ENCODE assay signal across 14 cellular contexts in the genomic region with DNA sequence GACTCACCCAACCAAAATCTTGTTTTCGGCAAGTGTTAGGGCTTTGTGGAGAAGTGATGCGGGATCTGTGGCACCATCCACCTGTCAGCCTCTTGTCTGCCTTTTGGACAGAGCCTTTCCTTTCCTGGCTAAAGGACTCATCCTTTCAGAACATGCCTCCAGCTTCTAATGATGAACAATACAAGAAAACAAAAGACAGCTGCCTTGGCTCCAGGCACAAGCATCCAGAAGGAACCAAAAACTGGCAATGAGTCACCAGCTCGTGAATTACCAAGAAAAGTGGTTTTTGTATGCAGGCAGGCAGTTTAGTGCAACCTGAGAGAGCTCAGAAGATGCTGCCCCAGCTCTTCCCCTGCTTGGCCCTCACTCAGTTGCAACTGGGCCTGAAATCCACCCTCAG.
DNase-seq lines count a peak whose midpoint lies in the region; ATAC-seq and TF ChIP-seq lines count a peak whose summit lies in the region.
"Had no signal": no experiment of that assay in that cellular context is flagged by ENCODE, and none has a peak within 500 bp of the region (broad histone marks: within the 10 kb centered on the region; RNA-seq: fewer than 3 reads in every experiment).

No MANE protein-coding gene starts in this region.

- H2AFZ ChIP-seq in SK-N-SH (ENCODE audit: low read depth), result 0 out of 2 replicates have a peak overlapping the region, but pooled peaks have one; percentile 5

- WGBS in SK-N-SH (ENCODE audit: low lambda C conversion rate), result 66% methylated on average over 3 of the region's 3 CpGs

- H4K20me1 ChIP-seq in SK-N-SH (ENCODE audit: insufficient read depth), result no peaks in the 10 kb centered on the region

- no peaks in the 10 kb centered on the region for H3F3A ChIP-seq in SK-N-SH (replicated peaks; ENCODE audit: insufficient read depth)

- no peaks in the 10 kb centered on the region for H3K9me2 ChIP-seq in SK-N-SH

- no peak for TF ChIP-seq POLR2A in vagina (IDR thresholded peaks at IDR 0.05)

- H3K9ac ChIP-seq in SK-N-SH, result no peak overlapping the region

- H3K4me1 ChIP-seq in SK-N-SH (ENCODE audit: control insufficient read depth in 1 of 2, insufficient read depth in 2 of 2, low read depth in 1 of 2, low read length in 1 of 2) (peaks cover 0 to 3% of the 10 kb centered on the region in 2 experiments; a peak in 1 of 4 replicates), vagina (no peaks in the 10 kb centered on the region)
- H3K4me1 ChIP-seq: ascending aorta had no signal

- CTCF ChIA-PET in SK-N-SH (lab: Yijun Ruan, JAX), result interaction anchor here (0.9 to 2.3 kb wide), 2 partner anchors 12 to 192 kb away, joined by 3 to 10 read pairs; no protein-coding TSS in a partner anchor

- no peak overlapping the region for H3K27ac ChIP-seq in SK-N-SH (ENCODE audit: low read depth in 2 of 2, low read length in 1 of 2)
- peak overlapping the region; percentile 5 for H3K27ac ChIP-seq in vagina
- H3K27ac ChIP-seq: ascending aorta, ovary had no signal

- TF ChIP-seq RAD21 in SK-N-SH (IDR thresholded peaks at IDR 0.05; ENCODE audit: low read length), result no peak

- no peak for TF ChIP-seq EP300 in SK-N-SH (IDR thresholded peaks at IDR 0.05; ENCODE audit: borderline replicate concordance in 1 of 2, low read depth in 1 of 2, low read length in 1 of 2)

- no peak for TF ChIP-seq CTCF in SK-N-SH (IDR thresholded peaks at IDR 0.05)
- TF ChIP-seq CTCF in vagina (IDR thresholded peaks at IDR 0.05), result no peak

- ATAC-seq in HG02571 (IDR thresholded peaks at IDR 0.05; ENCODE audit: unreplicated experiment) (no peak), HG02642 (IDR thresholded peaks at IDR 0.05; ENCODE audit: poor library complexity, unreplicated experiment) (no peak), GM19452 (IDR thresholded peaks at IDR 0.05; ENCODE audit: unreplicated experiment) (no peak)
- ATAC-seq: CD8-positive, alpha-beta T cell; left lobe of liver had no signal

- H3K4me3 ChIP-seq in SK-N-SH (ENCODE audit: low read depth in 2 of 2, low read length in 1 of 2), result no peak overlapping the region
- no peak overlapping the region for H3K4me3 ChIP-seq in vagina
- H3K4me3 ChIP-seq: ascending aorta, ovary had no signal

- intact Hi-C loops in vagina (cut with DNase I), result no loop called here

- no peak overlapping the region for H3K4me2 ChIP-seq in SK-N-SH

- DNase-seq in stimulated activated CD4-positive, alpha-beta T cell treated with anti-CD3 and anti-CD28 coated beads, Interleukin-1b, Interleukin-23, amount 100 ng/mL, for 48 hours, result peak; percentile 24
- DNase-seq in stimulated activated CD4-positive, alpha-beta T cell treated with anti-CD3 and anti-CD28 coated beads, Interleukin-4, amount 100 ng/mL, for 1 hour, result no peak
- no peak for DNase-seq in SK-N-SH
- DNase-seq in fibroblast of the conjunctiva (ENCODE audit: low read depth), result peak; percentile 56
- peak in 1 of 2 donors; percentile 85 for DNase-seq in vagina (ENCODE audit: extremely low spot score in 2 of 2)
- DNase-seq: activated CD8-positive, alpha-beta memory T cell treated with anti-CD3 and anti-CD28 coated beads, Interleukin-2, amount 50 U/mL, for 48 hours; ovary; stimulated activated CD4-positive, alpha-beta T cell treated with anti-CD3 and anti-CD28 coated beads, Interleukin-2, amount 100 ng/mL, for 24 hours had no signal

- H3K9me3 ChIP-seq in SK-N-SH (no peaks in the 10 kb centered on the region), vagina (no peaks in the 10 kb centered on the region)
- H3K9me3 ChIP-seq: ascending aorta, ovary had no signal

- POLR2A ChIA-PET in SK-N-SH (lab: Yijun Ruan, JAX), result interaction anchor here (1.1 kb wide), 1 partner anchor 112 kb away, joined by 4 read pairs; no protein-coding TSS in a partner anchor

- H3K36me3 ChIP-seq in SK-N-SH (replicated peaks in 1 of 2; ENCODE audit: control insufficient read depth in 1 of 2, insufficient read depth in 2 of 2, low read length in 1 of 2), result no peaks in the 10 kb centered on the region
- H3K36me3 ChIP-seq in vagina, result no peaks in the 10 kb centered on the region
- H3K36me3 ChIP-seq: ascending aorta, ovary had no signal

- no peaks in the 10 kb centered on the region for H3K79me2 ChIP-seq in SK-N-SH (ENCODE audit: insufficient read depth)

- H3K27me3 ChIP-seq in SK-N-SH (ENCODE audit: insufficient read depth), result no peaks in the 10 kb centered on the region
- no peaks in the 10 kb centered on the region for H3K27me3 ChIP-seq in vagina
- H3K27me3 ChIP-seq: ascending aorta, ovary had no signal

TF ChIP-seq in SK-N-SH, 30 proteins besides CTCF, POLR2A, EP300 and RAD21 (continues in another document):
- peak; percentile 84 for TF ChIP-seq FOSL2 (IDR thresholded peaks at IDR 0.05; ENCODE audit: borderline replicate concordance, low read depth)
- TF ChIP-seq TAF1 (IDR thresholded peaks at IDR 0.05; ENCODE audit: borderline replicate concordance, low read depth, low read length), result 0 out of 2 replicates have a peak, but pooled peaks have one; percentile 31
- TF ChIP-seq SMC3 (IDR thresholded peaks at IDR 0.05; ENCODE audit: low read depth, low read length), result no peak
- TF ChIP-seq, protein P1, sequence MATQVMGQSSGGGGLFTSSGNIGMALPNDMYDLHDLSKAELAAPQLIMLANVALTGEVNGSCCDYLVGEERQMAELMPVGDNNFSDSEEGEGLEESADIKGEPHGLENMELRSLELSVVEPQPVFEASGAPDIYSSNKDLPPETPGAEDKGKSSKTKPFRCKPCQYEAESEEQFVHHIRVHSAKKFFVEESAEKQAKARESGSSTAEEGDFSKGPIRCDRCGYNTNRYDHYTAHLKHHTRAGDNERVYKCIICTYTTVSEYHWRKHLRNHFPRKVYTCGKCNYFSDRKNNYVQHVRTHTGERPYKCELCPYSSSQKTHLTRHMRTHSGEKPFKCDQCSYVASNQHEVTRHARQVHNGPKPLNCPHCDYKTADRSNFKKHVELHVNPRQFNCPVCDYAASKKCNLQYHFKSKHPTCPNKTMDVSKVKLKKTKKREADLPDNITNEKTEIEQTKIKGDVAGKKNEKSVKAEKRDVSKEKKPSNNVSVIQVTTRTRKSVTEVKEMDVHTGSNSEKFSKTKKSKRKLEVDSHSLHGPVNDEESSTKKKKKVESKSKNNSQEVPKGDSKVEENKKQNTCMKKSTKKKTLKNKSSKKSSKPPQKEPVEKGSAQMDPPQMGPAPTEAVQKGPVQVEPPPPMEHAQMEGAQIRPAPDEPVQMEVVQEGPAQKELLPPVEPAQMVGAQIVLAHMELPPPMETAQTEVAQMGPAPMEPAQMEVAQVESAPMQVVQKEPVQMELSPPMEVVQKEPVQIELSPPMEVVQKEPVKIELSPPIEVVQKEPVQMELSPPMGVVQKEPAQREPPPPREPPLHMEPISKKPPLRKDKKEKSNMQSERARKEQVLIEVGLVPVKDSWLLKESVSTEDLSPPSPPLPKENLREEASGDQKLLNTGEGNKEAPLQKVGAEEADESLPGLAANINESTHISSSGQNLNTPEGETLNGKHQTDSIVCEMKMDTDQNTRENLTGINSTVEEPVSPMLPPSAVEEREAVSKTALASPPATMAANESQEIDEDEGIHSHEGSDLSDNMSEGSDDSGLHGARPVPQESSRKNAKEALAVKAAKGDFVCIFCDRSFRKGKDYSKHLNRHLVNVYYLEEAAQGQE (IDR thresholded peaks at IDR 0.05; ENCODE audit: low read depth, low read length), result peak; percentile 65; the same call in 1 of the 2 replicates
- no peak for TF ChIP-seq MEF2A (IDR thresholded peaks at IDR 0.05; ENCODE audit: borderline replicate concordance, low read depth)
- TF ChIP-seq FOXJ3 (CRISPR knock-in tag; IDR thresholded peaks at IDR 0.05), result no peak
- peak; percentile 74 for TF ChIP-seq JUND (IDR thresholded peaks at IDR 0.05)
- no peak for TF ChIP-seq TEAD4 (IDR thresholded peaks at IDR 0.05; ENCODE audit: borderline replicate concordance, insufficient read depth)
- TF ChIP-seq NFIC (IDR thresholded peaks at IDR 0.05; ENCODE audit: borderline replicate concordance), result peak; percentile 44; the same call in 1 of the 2 replicates
- TF ChIP-seq CHD2 (IDR thresholded peaks at IDR 0.05; ENCODE audit: low read length, partially characterized antibody), result no peak
- TF ChIP-seq YY1 (IDR thresholded peaks at IDR 0.05; ENCODE audit: low read depth), result no peak
- TF ChIP-seq FOXM1 (IDR thresholded peaks at IDR 0.05; ENCODE audit: low read depth), result no peak
- no peak for TF ChIP-seq NRF1 (IDR thresholded peaks at IDR 0.05; ENCODE audit: low read depth, low read length)
- no peak for TF ChIP-seq EZH2phosphoT487 (IDR thresholded peaks at IDR 0.05; ENCODE audit: borderline replicate concordance, low read depth)
- TF ChIP-seq SIN3A (IDR thresholded peaks at IDR 0.05; ENCODE audit: borderline replicate concordance, low read depth, low read length), result no peak
- TF ChIP-seq, protein P2, sequence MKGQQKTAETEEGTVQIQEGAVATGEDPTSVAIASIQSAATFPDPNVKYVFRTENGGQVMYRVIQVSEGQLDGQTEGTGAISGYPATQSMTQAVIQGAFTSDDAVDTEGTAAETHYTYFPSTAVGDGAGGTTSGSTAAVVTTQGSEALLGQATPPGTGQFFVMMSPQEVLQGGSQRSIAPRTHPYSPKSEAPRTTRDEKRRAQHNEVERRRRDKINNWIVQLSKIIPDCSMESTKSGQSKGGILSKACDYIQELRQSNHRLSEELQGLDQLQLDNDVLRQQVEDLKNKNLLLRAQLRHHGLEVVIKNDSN (IDR thresholded peaks at IDR 0.05; ENCODE audit: borderline replicate concordance, low read depth), result no peak
- TF ChIP-seq POLR2AphosphoS5 (IDR thresholded peaks at IDR 0.05; ENCODE audit: low read depth, low read length), result peak; percentile 30; the same call in 1 of the 2 replicates
- TF ChIP-seq, protein P3, sequence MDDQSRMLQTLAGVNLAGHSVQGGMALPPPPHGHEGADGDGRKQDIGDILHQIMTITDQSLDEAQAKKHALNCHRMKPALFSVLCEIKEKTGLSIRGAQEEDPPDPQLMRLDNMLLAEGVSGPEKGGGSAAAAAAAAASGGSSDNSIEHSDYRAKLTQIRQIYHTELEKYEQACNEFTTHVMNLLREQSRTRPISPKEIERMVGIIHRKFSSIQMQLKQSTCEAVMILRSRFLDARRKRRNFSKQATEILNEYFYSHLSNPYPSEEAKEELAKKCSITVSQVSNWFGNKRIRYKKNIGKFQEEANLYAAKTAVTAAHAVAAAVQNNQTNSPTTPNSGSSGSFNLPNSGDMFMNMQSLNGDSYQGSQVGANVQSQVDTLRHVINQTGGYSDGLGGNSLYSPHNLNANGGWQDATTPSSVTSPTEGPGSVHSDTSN (IDR thresholded peaks at IDR 0.05), result peak; percentile 64; the same call in 1 of the 2 replicates
- peak; percentile 78 for TF ChIP-seq TCF12 (IDR thresholded peaks at IDR 0.05)

Comparison
In these comparisons a context has a peak if more than half of its experiments do, and no peak if none do; other contexts are left out.
1. DNase-seq: peak in stimulated activated CD4-positive, alpha-beta T cell treated with anti-CD3 and anti-CD28 coated beads, Interleukin-1b, Interleukin-23, amount 100 ng/mL, for 48 hours (single experiment) and fibroblast of the conjunctiva (single experiment); none in stimulated activated CD4-positive, alpha-beta T cell treated with anti-CD3 and anti-CD28 coated beads, Interleukin-4, amount 100 ng/mL, for 1 hour (single experiment) and SK-N-SH (single experiment).